In the genomic region with DNA sequence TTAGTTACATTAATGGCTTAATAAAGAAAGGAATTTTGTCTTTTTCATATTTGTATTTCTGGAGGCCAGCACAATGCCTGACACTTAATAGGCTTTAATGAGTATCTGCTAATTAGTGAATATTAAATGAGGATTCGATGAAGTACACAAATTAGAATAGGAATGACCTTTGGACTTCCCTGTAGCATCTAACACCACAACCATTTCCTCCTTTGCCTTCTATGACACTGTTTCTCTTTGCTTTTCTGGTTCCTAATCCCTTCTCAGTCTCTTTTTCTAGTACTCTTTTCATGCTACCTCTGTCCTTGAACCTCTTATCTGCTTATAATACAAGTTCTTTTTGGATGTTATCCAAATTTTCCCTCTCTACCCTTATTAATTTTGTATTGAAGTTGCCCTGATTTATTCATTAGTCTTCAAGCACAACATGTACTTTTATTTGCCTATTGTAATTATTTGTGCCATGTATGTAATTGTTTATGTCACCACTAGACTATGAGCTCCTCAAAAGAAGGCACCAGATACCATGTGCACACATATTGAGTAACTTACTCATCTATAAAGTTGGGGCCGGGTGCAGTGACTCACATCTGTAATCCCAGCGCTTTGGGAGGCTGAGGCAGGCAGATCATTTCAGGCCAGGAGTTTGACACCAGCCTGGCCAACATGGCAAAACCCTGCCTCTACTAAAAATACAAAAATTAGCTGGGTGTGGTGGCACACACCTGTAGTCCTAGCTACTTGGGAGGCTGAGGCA, we compare ENCODE assay signal across 14 cellular contexts. TPM values are rescaled to one million over a fixed set of nuclear protein-coding genes. Genes with fewer than 3 reads are reported as not detected.
DNase-seq lines count a peak whose midpoint lies in the region; ATAC-seq and TF ChIP-seq lines count a peak whose summit lies in the region.
"Had no signal": no experiment of that assay in that cellular context is flagged by ENCODE, and none has a peak within 500 bp of the region (broad histone marks: within the 10 kb centered on the region; RNA-seq: fewer than 3 reads in every experiment).

No MANE protein-coding gene starts in this region.

- peak; percentile 19 for DNase-seq in AG04449 (ENCODE audit: low read depth, low spot score)
- DNase-seq in GM03348 (ENCODE audit: low spot score) = peak; percentile 36
- peak; percentile 18 for DNase-seq in RPMI7951 (ENCODE audit: low read depth)
- peak; percentile 65 for DNase-seq in fibroblast of peridontal ligament (ENCODE audit: extremely low read depth)
- DNase-seq in cortex of kidney (lab: John Stamatoyannopoulos, UW) = no peak
- DNase-seq in NAMALWA (ENCODE audit: low spot score) = no peak
- no peak for DNase-seq in erythroblast (lab: John Stamatoyannopoulos, UW)
- DNase-seq: activated CD8-positive, alpha-beta T cell treated with anti-CD3 and anti-CD28 coated beads, Interleukin-2, amount 10 ng/mL, durations not matched to agents 7 days and 5 days; activated gamma-delta T cell treated with Interleukin-2 at 50 U/mL for 16 hours; kidney; stimulated activated CD4-positive, alpha-beta T cell treated with anti-CD3 and anti-CD28 coated beads, Interleukin-4, amount 100 ng/mL, for 1 hour; stimulated activated naive CD4-positive, alpha-beta T cell treated with Interleukin-2 at 50 U/mL for 16 hours had no signal

- no peak for TF ChIP-seq CTCF in AG04449 (IDR thresholded peaks at IDR 0.05; ENCODE audit: insufficient read depth, low read length, missing control alignments)

- no peak overlapping the region for H3K4me3 ChIP-seq in AG04449 (ENCODE audit: low read depth, low read length)
- H3K4me3 ChIP-seq: gastroesophageal sphincter had no signal

- POLR2A ChIA-PET in AG04449 (lab: Yijun Ruan, JAX) = no interaction called here

- no peak for TF ChIP-seq POLR2A in erythroblast (IDR thresholded peaks at IDR 0.05; ENCODE audit: low read length)

- CTCF ChIA-PET in AG04449 (lab: Yijun Ruan, JAX) = no interaction called here

- ATAC-seq in HG02610 (IDR thresholded peaks at IDR 0.05; ENCODE audit: unreplicated experiment) = no peak
- ATAC-seq: activated CD8-positive, alpha-beta T cell treated with anti-CD3 and anti-CD28 coated beads, Interleukin-2, amount 10 ng/mL, durations not matched to agents 7 days and 5 days; gastroesophageal sphincter had no signal

RNA-seq across cellular contexts. Expression of gene RPS27, which starts 23.8 kb away (rescaled TPM):
- 2,227 and 2,841 TPM in 2 replicates for total RNA-seq in RPMI7951 (2014; rRNA removed; shearing (Covaris generic))

RNA-seq across cellular contexts. Expression of gene RAB13, which starts 28.2 kb away (rescaled TPM):
- total RNA-seq in RPMI7951 (2014; rRNA removed; shearing (Covaris generic)) = 41.3 and 44.3 TPM in 2 replicates

RNA-seq across cellular contexts. Expression of gene JTB, which starts 36.9 kb away (rescaled TPM):
- 155 and 201 TPM in 2 replicates for total RNA-seq in RPMI7951 (2014; rRNA removed; shearing (Covaris generic))

RNA-seq across cellular contexts. Expression of gene CREB3L4, which starts 46.6 kb away (rescaled TPM):
- 7.0 and 10.4 TPM in 2 replicates for total RNA-seq in RPMI7951 (2014; rRNA removed; shearing (Covaris generic))

RNA-seq across cellular contexts. Expression of gene SLC39A1, which starts 51.0 kb away (rescaled TPM):
- 70.4 and 95.4 TPM in 2 replicates for total RNA-seq in RPMI7951 (2014; rRNA removed; shearing (Covaris generic))

Comparison
In these comparisons a context has a peak if more than half of its experiments do, and no peak if none do; other contexts are left out.
1. DNase-seq: peak in AG04449 (single experiment), GM03348 (single experiment), RPMI7951 (single experiment) and fibroblast of peridontal ligament (single experiment); none in cortex of kidney (single experiment), NAMALWA (single experiment) and erythroblast (0 of 2).